ENCODE assay signal across 8 cellular contexts in genomic region chr18:21682276-21683051, GRCh38. TPM values are rescaled to one million over a fixed set of nuclear protein-coding genes. Genes with fewer than 3 reads are reported as not detected.
DNase-seq lines count a peak whose midpoint lies in the region; ATAC-seq, FAIRE-seq and TF ChIP-seq lines count a peak whose summit lies in the region.

No MANE protein-coding gene starts in this region.

- H3K4me1 ChIP-seq in esophagus muscularis mucosa (no peaks in the 10 kb centered on the region), neutrophil (ENCODE audit: control insufficient read depth in 1 of 2, insufficient read depth in 1 of 2, low read depth in 1 of 2, low read length in 1 of 2) (peaks cover 14 to 26% of the 10 kb centered on the region in 2 experiments)

- no peaks in the 10 kb centered on the region for H3K27me3 ChIP-seq in SU-DHL-6 (ENCODE audit: low read length)
- no peaks in the 10 kb centered on the region for H3K27me3 ChIP-seq in esophagus muscularis mucosa
- no peaks in the 10 kb centered on the region for H3K27me3 ChIP-seq in neutrophil

- H3K9me3 ChIP-seq in SU-DHL-6 (ENCODE audit: insufficient read depth, low read length) (no peaks in the 10 kb centered on the region), esophagus muscularis mucosa (no peaks in the 10 kb centered on the region), neutrophil (no peaks in the 10 kb centered on the region)

- no peak overlapping the region for H2AFZ ChIP-seq in SU-DHL-6 (ENCODE audit: low read depth, low read length, severe bottlenecking)

- peak overlapping the region; percentile 39 for H3K4me2 ChIP-seq in SU-DHL-6 (ENCODE audit: low read depth, low read length, poor library complexity, severe bottlenecking)

- ATAC-seq in HG02678 (IDR thresholded peaks at IDR 0.05; ENCODE audit: unreplicated experiment): peak; percentile 53

- no peak for TF ChIP-seq CTCF in SU-DHL-6 (IDR thresholded peaks at IDR 0.05; ENCODE audit: insufficient read depth, low read length, poor library complexity, severe bottlenecking)
- TF ChIP-seq CTCF in esophagus muscularis mucosa (IDR thresholded peaks at IDR 0.05): no peak
- TF ChIP-seq CTCF in neutrophil (IDR thresholded peaks at IDR 0.05): no peak

- WGBS in esophagus muscularis mucosa: 67% methylated on average over 14 of the region's 14 CpGs

- peaks cover 24% of the 10 kb centered on the region for H3F3A ChIP-seq in SU-DHL-6 (ENCODE audit: insufficient read depth)

- intact Hi-C loops in esophagus muscularis mucosa (cut with DNase I): no loop called here

- no peak for TF ChIP-seq EP300 in esophagus muscularis mucosa (IDR thresholded peaks at IDR 0.05)

- H4K20me1 ChIP-seq in SU-DHL-6 (ENCODE audit: low read depth, low read length): no peaks in the 10 kb centered on the region

- peak overlapping the region; percentile 17 for H3K9ac ChIP-seq in SU-DHL-6 (ENCODE audit: low read length)

- no peaks in the 10 kb centered on the region for H3K9me2 ChIP-seq in SU-DHL-6 (replicated peaks; ENCODE audit: insufficient read depth, low read length)

- H3K36me3 ChIP-seq in SU-DHL-6 (ENCODE audit: low read length) (peaks cover 25% of the 10 kb centered on the region), esophagus muscularis mucosa (peaks cover 0 to 4% (median 0%) of the 10 kb centered on the region in 4 donors), neutrophil (peaks cover 36% of the 10 kb centered on the region)

- peaks cover 34% of the 10 kb centered on the region for H3K79me2 ChIP-seq in SU-DHL-6 (ENCODE audit: insufficient read depth, low read length)

- TF ChIP-seq POLR2A in GM12891 (IDR thresholded peaks at IDR 0.05; ENCODE audit: low read depth, low read length): no peak; the same call in 1 of the 2 replicates
- TF ChIP-seq POLR2A in esophagus muscularis mucosa (IDR thresholded peaks at IDR 0.05; ENCODE audit: low read depth): no peak

- H3K27ac ChIP-seq in SU-DHL-6 (ENCODE audit: low read depth, low read length) (peak overlapping the region; percentile 24), esophagus muscularis mucosa (replicated peaks in 1 of 4) (peak overlapping the region in 2 of 4 donors; percentile 7 to 47), neutrophil (peak overlapping the region; percentile 81)

- DNase-seq in GM12891 (ENCODE audit: insufficient read length, low spot score) (no peak), esophagus muscularis mucosa (ENCODE audit: extremely low spot score) (no peak), superior temporal gyrus (ENCODE audit: extremely low spot score) (no peak), DMS114 treated with DMSO at 0.1 percent for 48 hours (lab: John Stamatoyannopoulos, UW; ENCODE audit: unreplicated experiment) (no peak)
- DNase-seq in stimulated activated CD4-positive, alpha-beta T cell treated with anti-CD3 and anti-CD28 coated beads, Interleukin-4, amount 100 ng/mL, for 4 hours: no peak

- H3K4me3 ChIP-seq in SU-DHL-6 (ENCODE audit: insufficient read depth, low read length, poor library complexity, severe bottlenecking): no peak overlapping the region
- peak overlapping the region; percentile 9 to 37 (median 30) for H3K4me3 ChIP-seq in esophagus muscularis mucosa
- peak overlapping the region; percentile 15 to 28 for H3K4me3 ChIP-seq in neutrophil (ENCODE audit: low read depth in 1 of 2, low read length in 1 of 2)

- peak; percentile 86 for FAIRE-seq in GM12891 (lab: Jason Lieb, UNC)

TF ChIP-seq in GM12891, 5 proteins besides CTCF, POLR2A, EP300 and RAD21:
- TF ChIP-seq TAF1 (IDR thresholded peaks at IDR 0.05; ENCODE audit: low read depth, low read length): no peak
- no peak for TF ChIP-seq POLR2AphosphoS5 (IDR thresholded peaks at IDR 0.05; ENCODE audit: low read depth, low read length)
- TF ChIP-seq PAX5 (IDR thresholded peaks at IDR 0.05; ENCODE audit: insufficient read depth, low read length, severe bottlenecking): no peak
- no peak for TF ChIP-seq SPI1 (IDR thresholded peaks at IDR 0.05; ENCODE audit: low read depth, low read length)
- no peak for TF ChIP-seq POU2F2 (IDR thresholded peaks at IDR 0.05; ENCODE audit: low read depth, low read length)

RNA-seq across cellular contexts. Expression of gene ABHD3, which starts 22.1 kb away (rescaled TPM):
- polyA plus RNA-seq in GM12891 (2012; ENCODE audit: low read depth, missing spikeins): 10.3 TPM
- 1 to 10 TPM; 5.1 to 8.3 (median 7.0) TPM for total RNA-seq in esophagus muscularis mucosa

RNA-seq across cellular contexts. Expression of gene MIB1, which starts 58.1 kb away (rescaled TPM):
- polyA plus RNA-seq in GM12891 (2012; ENCODE audit: low read depth, missing spikeins): 5.7 TPM
- 10 to 100 TPM; 36.0 to 55.3 (median 40.8) TPM for total RNA-seq in esophagus muscularis mucosa
